29 cellular contexts compared by ENCODE assay signal in genomic region chr1:25011270-25011669, GRCh38.
"Had no signal": no experiment of that assay in that cellular context is flagged by ENCODE, and none has a peak within 500 bp of the region (broad histone marks: within the 10 kb centered on the region; RNA-seq: fewer than 3 reads in every experiment).

No MANE protein-coding gene starts in this region.

- ATAC-seq: activated naive CD4-positive, alpha-beta T cell treated with anti-CD3 and anti-CD28 coated beads, Interleukin-2, amount 50 U/mL, for 72 hours; activated T-cell treated with anti-CD3 and anti-CD28 coated beads, Interleukin-2, amount 50 U/mL, for 4 hours; Right ventricle myocardium inferior had no signal

- H3K36me3 ChIP-seq: adrenal gland, WERI-Rb-1 had no signal

- H3K27ac ChIP-seq: adrenal gland, KMS-11, PC-9, RWPE1, WERI-Rb-1 had no signal

- H3K9ac ChIP-seq: KMS-11 had no signal

- H3K9me3 ChIP-seq: adrenal gland had no signal

- DNase-seq: activated CD4-positive, alpha-beta T cell treated with anti-CD3 and anti-CD28 coated beads, Interleukin-2, amount 10 ng/mL, durations not matched to agents 24 days and 14 days; activated CD4-positive, alpha-beta T cell treated with anti-CD3 and anti-CD28 coated beads, Interleukin-2, amount 50 U/mL, for 4 hours; activated CD8-positive, alpha-beta memory T cell treated with anti-CD3 and anti-CD28 coated beads, Interleukin-2, amount 50 U/mL, for 4 hours; activated gamma-delta T cell treated with Interleukin-2 at 50 U/mL for 16 hours; activated naive CD4-positive, alpha-beta T cell treated with anti-CD3 and anti-CD28 coated beads for 36 hours; activated T-cell treated with anti-CD3 and anti-CD28 coated beads for 4 hours; activated T-cell treated with anti-CD3 and anti-CD28 coated beads, Interleukin-2, amount 50 U/mL, for 4 hours; adrenal gland; anterior cingulate cortex; caudate nucleus; cerebellar nuclear complex; cortex of kidney; MM.1S; NCI-H1092; NCI-H146; NCI-H187; NCI-H2029 treated with DMSO at 0.1 percent for 48 hours; NCI-H2107; NCI-H510A; NCI-H526; NCI-H748 treated with DMSO at 0.1 percent for 48 hours; NK-92 treated with Interleukin-12 subunit alpha and Interleukin-12 subunit beta, amount 100 ng/mL, for 24 hours; PC-9; SIG-M5; WERI-Rb-1 had no signal

- H3K4me3 ChIP-seq: adrenal gland, PC-9 had no signal
